Comparison of ENCODE assay signal across 1 cellular context in the genomic region with DNA sequence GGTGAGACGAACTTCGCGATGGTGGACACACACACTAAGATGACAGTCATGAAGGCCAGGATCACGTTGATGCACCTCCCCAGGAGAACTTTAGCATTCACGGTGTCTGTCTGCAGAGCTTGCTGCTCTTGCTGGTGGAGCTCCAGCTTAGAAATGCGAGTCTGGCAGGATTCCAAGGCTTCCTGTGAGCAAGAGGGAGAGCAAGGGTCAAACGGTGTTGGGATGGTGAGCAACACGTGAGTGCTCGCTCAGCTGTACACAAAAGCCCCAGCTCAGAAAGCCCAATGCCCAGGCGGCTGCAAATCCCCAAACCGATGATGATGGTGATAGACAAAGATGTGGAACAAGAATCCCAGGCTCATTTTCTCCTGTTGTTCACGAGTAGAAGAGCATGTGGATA.
TF ChIP-seq lines count a peak whose summit lies in the region.

No MANE protein-coding gene starts in this region.

TF ChIP-seq in HepG2, 621 proteins besides CTCF, POLR2A, EP300 and RAD21 (continued from another document and continues in another):
- TF ChIP-seq, protein P1, sequence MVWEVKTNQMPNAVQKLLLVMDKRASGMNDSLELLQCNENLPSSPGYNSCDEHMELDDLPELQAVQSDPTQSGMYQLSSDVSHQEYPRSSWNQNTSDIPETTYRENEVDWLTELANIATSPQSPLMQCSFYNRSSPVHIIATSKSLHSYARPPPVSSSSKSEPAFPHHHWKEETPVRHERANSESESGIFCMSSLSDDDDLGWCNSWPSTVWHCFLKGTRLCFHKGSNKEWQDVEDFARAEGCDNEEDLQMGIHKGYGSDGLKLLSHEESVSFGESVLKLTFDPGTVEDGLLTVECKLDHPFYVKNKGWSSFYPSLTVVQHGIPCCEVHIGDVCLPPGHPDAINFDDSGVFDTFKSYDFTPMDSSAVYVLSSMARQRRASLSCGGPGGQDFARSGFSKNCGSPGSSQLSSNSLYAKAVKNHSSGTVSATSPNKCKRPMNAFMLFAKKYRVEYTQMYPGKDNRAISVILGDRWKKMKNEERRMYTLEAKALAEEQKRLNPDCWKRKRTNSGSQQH (CRISPR knock-in tag; IDR thresholded peaks at IDR 0.05; ENCODE audit: low read depth) = no peak
- TF ChIP-seq HOXA9 (CRISPR knock-in tag; IDR thresholded peaks at IDR 0.05; ENCODE audit: borderline replicate concordance) (no peak), DR1 (CRISPR knock-in tag; IDR thresholded peaks at IDR 0.05) (no peak), SRY (CRISPR knock-in tag; IDR thresholded peaks at IDR 0.05) (no peak), ZBTB20 (CRISPR knock-in tag; IDR thresholded peaks at IDR 0.05; ENCODE audit: borderline replicate concordance, low read depth) (no peak), NFATC3 (CRISPR knock-in tag; IDR thresholded peaks at IDR 0.05) (no peak), ZMAT3 (CRISPR knock-in tag; conservative IDR thresholded peaks at IDR 0.05) (no peak), ZNF672 (CRISPR knock-in tag; IDR thresholded peaks at IDR 0.05) (no peak), RBM39 (IDR thresholded peaks at IDR 0.05; ENCODE audit: low read depth, low read length, poor library complexity, severe bottlenecking) (no peak), KLF11 (CRISPR knock-in tag; IDR thresholded peaks at IDR 0.05) (no peak), ZNF83 (CRISPR knock-in tag; IDR thresholded peaks at IDR 0.05; ENCODE audit: borderline replicate concordance) (no peak), ZNF883 (CRISPR knock-in tag; IDR thresholded peaks at IDR 0.05; ENCODE audit: not compliant biosample characterization) (no peak), ZNF709 (CRISPR knock-in tag; IDR thresholded peaks at IDR 0.05) (no peak), NR2C2 (CRISPR knock-in tag; IDR thresholded peaks at IDR 0.05; ENCODE audit: borderline replicate concordance) (peak; percentile 68), KLF12 (CRISPR knock-in tag; IDR thresholded peaks at IDR 0.05; ENCODE audit: borderline replicate concordance) (no peak), HHEX (CRISPR knock-in tag; IDR thresholded peaks at IDR 0.05) (no peak), KAT2B (IDR thresholded peaks at IDR 0.05; ENCODE audit: borderline replicate concordance, low read depth, low read length) (no peak), MXD4 (CRISPR knock-in tag; IDR thresholded peaks at IDR 0.05) (no peak), ZNF619 (CRISPR knock-in tag; IDR thresholded peaks at IDR 0.05) (no peak), KLF9 (CRISPR knock-in tag; IDR thresholded peaks at IDR 0.05; ENCODE audit: low read depth) (no peak), ZNF253 (CRISPR knock-in tag; IDR thresholded peaks at IDR 0.05; ENCODE audit: borderline replicate concordance) (no peak), ELF4 (CRISPR knock-in tag; IDR thresholded peaks at IDR 0.05; ENCODE audit: borderline replicate concordance) (no peak), RBFOX2 (IDR thresholded peaks at IDR 0.05; ENCODE audit: low read depth, low read length) (no peak), NFIB (CRISPR knock-in tag; IDR thresholded peaks at IDR 0.05; ENCODE audit: borderline replicate concordance) (no peak), SIN3A (IDR thresholded peaks at IDR 0.05; ENCODE audit: borderline replicate concordance, low read depth, low read length) (no peak), ZC3H4 (CRISPR knock-in tag; IDR thresholded peaks at IDR 0.05; ENCODE audit: borderline replicate concordance) (no peak), ZNF224 (CRISPR knock-in tag; IDR thresholded peaks at IDR 0.05) (no peak), SP2 (CRISPR knock-in tag; IDR thresholded peaks at IDR 0.05) (no peak), IKZF1 (IDR thresholded peaks at IDR 0.05) (no peak), CHD2 (IDR thresholded peaks at IDR 0.05; ENCODE audit: low read depth, low read length) (no peak)
- TF ChIP-seq, protein P2, sequence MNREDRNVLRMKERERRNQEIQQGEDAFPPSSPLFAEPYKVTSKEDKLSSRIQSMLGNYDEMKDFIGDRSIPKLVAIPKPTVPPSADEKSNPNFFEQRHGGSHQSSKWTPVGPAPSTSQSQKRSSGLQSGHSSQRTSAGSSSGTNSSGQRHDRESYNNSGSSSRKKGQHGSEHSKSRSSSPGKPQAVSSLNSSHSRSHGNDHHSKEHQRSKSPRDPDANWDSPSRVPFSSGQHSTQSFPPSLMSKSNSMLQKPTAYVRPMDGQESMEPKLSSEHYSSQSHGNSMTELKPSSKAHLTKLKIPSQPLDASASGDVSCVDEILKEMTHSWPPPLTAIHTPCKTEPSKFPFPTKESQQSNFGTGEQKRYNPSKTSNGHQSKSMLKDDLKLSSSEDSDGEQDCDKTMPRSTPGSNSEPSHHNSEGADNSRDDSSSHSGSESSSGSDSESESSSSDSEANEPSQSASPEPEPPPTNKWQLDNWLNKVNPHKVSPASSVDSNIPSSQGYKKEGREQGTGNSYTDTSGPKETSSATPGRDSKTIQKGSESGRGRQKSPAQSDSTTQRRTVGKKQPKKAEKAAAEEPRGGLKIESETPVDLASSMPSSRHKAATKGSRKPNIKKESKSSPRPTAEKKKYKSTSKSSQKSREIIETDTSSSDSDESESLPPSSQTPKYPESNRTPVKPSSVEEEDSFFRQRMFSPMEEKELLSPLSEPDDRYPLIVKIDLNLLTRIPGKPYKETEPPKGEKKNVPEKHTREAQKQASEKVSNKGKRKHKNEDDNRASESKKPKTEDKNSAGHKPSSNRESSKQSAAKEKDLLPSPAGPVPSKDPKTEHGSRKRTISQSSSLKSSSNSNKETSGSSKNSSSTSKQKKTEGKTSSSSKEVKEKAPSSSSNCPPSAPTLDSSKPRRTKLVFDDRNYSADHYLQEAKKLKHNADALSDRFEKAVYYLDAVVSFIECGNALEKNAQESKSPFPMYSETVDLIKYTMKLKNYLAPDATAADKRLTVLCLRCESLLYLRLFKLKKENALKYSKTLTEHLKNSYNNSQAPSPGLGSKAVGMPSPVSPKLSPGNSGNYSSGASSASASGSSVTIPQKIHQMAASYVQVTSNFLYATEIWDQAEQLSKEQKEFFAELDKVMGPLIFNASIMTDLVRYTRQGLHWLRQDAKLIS (CRISPR knock-in tag; IDR thresholded peaks at IDR 0.05) = no peak
- TF ChIP-seq, protein P3, sequence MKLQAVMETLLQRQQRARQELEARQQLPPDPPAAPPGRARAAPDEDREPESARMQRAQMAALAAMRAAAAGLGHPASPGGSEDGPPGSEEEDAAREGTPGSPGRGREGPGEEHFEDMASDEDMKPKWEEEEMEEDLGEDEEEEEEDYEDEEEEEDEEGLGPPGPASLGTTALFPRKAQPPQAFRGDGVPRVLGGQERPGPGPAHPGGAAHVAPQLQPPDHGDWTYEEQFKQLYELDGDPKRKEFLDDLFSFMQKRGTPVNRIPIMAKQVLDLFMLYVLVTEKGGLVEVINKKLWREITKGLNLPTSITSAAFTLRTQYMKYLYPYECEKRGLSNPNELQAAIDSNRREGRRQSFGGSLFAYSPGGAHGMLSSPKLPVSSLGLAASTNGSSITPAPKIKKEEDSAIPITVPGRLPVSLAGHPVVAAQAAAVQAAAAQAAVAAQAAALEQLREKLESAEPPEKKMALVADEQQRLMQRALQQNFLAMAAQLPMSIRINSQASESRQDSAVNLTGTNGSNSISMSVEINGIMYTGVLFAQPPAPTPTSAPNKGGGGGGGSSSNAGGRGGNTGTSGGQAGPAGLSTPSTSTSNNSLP (IDR thresholded peaks at IDR 0.05; ENCODE audit: low read depth, low read length) = no peak
- TF ChIP-seq, protein P4, sequence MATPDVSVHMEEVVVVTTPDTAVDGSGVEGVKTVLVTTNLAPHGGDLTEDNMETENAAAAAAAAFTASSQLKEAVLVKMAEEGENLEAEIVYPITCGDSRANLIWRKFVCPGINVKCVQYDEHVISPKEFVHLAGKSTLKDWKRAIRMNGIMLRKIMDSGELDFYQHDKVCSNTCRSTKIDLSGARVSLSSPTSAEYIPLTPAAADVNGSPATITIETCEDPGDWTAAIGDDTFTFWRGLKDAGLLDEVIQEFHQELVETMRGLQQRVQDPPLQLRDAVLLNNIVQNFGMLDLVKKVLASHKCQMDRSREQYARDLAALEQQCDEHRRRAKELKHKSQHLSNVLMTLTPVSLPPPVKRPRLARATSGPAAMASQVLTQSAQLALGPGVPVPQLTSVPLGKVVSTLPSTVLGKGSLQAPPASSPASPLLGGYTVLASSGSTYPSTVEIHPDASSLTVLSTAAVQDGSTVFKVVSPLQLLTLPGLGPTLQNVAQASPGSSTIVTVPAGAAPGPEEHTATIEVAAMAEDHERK (CRISPR knock-in tag; IDR thresholded peaks at IDR 0.05; ENCODE audit: low read depth) = no peak
- TF ChIP-seq, protein P5, sequence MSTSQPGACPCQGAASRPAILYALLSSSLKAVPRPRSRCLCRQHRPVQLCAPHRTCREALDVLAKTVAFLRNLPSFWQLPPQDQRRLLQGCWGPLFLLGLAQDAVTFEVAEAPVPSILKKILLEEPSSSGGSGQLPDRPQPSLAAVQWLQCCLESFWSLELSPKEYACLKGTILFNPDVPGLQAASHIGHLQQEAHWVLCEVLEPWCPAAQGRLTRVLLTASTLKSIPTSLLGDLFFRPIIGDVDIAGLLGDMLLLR (CRISPR knock-in tag; IDR thresholded peaks at IDR 0.05) = no peak
- TF ChIP-seq, protein P6, sequence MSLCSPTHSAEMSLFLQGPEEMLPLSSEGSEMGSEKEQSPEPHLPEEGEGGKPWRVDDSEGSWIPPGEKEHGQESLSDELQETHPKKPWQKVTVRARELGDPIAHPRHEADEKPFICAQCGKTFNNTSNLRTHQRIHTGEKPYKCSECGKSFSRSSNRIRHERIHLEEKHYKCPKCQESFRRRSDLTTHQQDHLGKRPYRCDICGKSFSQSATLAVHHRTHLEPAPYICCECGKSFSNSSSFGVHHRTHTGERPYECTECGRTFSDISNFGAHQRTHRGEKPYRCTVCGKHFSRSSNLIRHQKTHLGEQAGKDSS (CRISPR knock-in tag; IDR thresholded peaks at IDR 0.05; ENCODE audit: borderline replicate concordance, low read depth) = 0 out of 2 replicates have a peak, but pooled peaks have one; percentile 59
- TF ChIP-seq, protein P7, sequence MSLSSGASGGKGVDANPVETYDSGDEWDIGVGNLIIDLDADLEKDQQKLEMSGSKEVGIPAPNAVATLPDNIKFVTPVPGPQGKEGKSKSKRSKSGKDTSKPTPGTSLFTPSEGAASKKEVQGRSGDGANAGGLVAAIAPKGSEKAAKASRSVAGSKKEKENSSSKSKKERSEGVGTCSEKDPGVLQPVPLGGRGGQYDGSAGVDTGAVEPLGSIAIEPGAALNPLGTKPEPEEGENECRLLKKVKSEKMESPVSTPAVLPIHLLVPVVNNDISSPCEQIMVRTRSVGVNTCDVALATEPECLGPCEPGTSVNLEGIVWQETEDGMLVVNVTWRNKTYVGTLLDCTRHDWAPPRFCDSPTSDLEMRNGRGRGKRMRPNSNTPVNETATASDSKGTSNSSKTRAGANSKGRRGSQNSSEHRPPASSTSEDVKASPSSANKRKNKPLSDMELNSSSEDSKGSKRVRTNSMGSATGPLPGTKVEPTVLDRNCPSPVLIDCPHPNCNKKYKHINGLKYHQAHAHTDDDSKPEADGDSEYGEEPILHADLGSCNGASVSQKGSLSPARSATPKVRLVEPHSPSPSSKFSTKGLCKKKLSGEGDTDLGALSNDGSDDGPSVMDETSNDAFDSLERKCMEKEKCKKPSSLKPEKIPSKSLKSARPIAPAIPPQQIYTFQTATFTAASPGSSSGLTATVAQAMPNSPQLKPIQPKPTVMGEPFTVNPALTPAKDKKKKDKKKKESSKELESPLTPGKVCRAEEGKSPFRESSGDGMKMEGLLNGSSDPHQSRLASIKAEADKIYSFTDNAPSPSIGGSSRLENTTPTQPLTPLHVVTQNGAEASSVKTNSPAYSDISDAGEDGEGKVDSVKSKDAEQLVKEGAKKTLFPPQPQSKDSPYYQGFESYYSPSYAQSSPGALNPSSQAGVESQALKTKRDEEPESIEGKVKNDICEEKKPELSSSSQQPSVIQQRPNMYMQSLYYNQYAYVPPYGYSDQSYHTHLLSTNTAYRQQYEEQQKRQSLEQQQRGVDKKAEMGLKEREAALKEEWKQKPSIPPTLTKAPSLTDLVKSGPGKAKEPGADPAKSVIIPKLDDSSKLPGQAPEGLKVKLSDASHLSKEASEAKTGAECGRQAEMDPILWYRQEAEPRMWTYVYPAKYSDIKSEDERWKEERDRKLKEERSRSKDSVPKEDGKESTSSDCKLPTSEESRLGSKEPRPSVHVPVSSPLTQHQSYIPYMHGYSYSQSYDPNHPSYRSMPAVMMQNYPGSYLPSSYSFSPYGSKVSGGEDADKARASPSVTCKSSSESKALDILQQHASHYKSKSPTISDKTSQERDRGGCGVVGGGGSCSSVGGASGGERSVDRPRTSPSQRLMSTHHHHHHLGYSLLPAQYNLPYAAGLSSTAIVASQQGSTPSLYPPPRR (CRISPR knock-in tag; IDR thresholded peaks at IDR 0.05; ENCODE audit: borderline replicate concordance) = peak; percentile 47; the same call in 1 of the 2 replicates
- TF ChIP-seq, protein P8, sequence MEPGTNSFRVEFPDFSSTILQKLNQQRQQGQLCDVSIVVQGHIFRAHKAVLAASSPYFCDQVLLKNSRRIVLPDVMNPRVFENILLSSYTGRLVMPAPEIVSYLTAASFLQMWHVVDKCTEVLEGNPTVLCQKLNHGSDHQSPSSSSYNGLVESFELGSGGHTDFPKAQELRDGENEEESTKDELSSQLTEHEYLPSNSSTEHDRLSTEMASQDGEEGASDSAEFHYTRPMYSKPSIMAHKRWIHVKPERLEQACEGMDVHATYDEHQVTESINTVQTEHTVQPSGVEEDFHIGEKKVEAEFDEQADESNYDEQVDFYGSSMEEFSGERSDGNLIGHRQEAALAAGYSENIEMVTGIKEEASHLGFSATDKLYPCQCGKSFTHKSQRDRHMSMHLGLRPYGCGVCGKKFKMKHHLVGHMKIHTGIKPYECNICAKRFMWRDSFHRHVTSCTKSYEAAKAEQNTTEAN (CRISPR knock-in tag; conservative IDR thresholded peaks at IDR 0.05) = peak; percentile 56; the same call in 1 of the 2 replicates
- TF ChIP-seq, protein P9, sequence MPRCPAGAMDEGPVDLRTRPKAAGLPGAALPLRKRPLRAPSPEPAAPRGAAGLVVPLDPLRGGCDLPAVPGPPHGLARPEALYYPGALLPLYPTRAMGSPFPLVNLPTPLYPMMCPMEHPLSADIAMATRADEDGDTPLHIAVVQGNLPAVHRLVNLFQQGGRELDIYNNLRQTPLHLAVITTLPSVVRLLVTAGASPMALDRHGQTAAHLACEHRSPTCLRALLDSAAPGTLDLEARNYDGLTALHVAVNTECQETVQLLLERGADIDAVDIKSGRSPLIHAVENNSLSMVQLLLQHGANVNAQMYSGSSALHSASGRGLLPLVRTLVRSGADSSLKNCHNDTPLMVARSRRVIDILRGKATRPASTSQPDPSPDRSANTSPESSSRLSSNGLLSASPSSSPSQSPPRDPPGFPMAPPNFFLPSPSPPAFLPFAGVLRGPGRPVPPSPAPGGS (CRISPR knock-in tag; IDR thresholded peaks at IDR 0.05) = no peak
- TF ChIP-seq, protein P10, sequence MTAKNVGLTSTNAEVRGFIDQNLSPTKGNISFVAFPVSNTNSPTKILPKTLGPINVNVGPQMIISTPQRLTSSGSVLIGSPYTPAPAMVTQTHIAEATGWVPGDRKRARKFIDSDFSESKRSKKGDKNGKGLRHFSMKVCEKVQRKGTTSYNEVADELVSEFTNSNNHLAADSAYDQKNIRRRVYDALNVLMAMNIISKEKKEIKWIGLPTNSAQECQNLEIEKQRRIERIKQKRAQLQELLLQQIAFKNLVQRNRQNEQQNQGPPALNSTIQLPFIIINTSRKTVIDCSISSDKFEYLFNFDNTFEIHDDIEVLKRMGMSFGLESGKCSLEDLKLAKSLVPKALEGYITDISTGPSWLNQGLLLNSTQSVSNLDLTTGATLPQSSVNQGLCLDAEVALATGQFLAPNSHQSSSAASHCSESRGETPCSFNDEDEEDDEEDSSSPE (CRISPR knock-in tag; IDR thresholded peaks at IDR 0.05) = no peak
